Comparison of ENCODE assay signal across 8 cellular contexts in the genomic region with DNA sequence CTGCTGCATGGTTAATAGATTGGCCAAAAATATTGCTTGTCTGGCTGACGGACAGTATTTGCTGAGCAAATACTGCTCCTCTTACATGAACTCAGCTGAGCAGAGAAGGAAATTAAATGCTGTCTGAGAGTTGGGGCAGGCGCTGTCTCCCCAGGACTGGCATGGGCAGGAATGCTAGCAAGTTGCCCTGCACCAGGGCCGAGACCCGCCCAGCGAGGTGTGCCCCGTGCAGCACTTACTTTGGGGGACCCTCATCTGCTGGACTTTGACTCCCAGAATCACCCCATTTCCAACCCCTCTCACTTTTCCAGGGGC. TPM values are rescaled to one million over a fixed set of nuclear protein-coding genes. Genes with fewer than 3 reads are reported as not detected.
DNase-seq lines count a peak whose midpoint lies in the region; ATAC-seq and TF ChIP-seq lines count a peak whose summit lies in the region.

No MANE protein-coding gene starts in this region.

- peaks cover 4% of the 10 kb centered on the region for H3K36me3 ChIP-seq in CD8-positive, alpha-beta T cell (ENCODE audit: insufficient read depth, low read length)
- H3K36me3 ChIP-seq in NT2/D1 (ENCODE audit: insufficient read depth, insufficient read length, low read length) (peaks cover 20% of the 10 kb centered on the region), endodermal cell (ENCODE audit: control insufficient read depth, insufficient read depth, low read length) (no peaks in the 10 kb centered on the region), neutrophil (no peaks in the 10 kb centered on the region)

- H3K27ac Mint-ChIP-seq in CD8-positive, alpha-beta T cell: peak overlapping the region; percentile 88
- peak overlapping the region; percentile 80 for H3K27ac Mint-ChIP-seq in endodermal cell

- H3K4me1 ChIP-seq in CD8-positive, alpha-beta T cell (ENCODE audit: insufficient read depth, low read length): peaks cover 81% of the 10 kb centered on the region
- H3K4me1 ChIP-seq in NT2/D1 (ENCODE audit: insufficient read depth, insufficient read length) (peaks cover 37% of the 10 kb centered on the region), endodermal cell (ENCODE audit: control insufficient read depth, insufficient read depth, low read length) (peaks cover 6% of the 10 kb centered on the region), neutrophil (ENCODE audit: control insufficient read depth in 1 of 2, insufficient read depth in 1 of 2, low read depth in 1 of 2, low read length in 1 of 2) (peaks cover 56 to 61% of the 10 kb centered on the region in 2 experiments)

- no peaks in the 10 kb centered on the region for H3K9me3 Mint-ChIP-seq in CD8-positive, alpha-beta T cell
- H3K9me3 Mint-ChIP-seq in endodermal cell: no peaks in the 10 kb centered on the region

- H3K9me3 ChIP-seq in CD8-positive, alpha-beta T cell (ENCODE audit: low read length): no peaks in the 10 kb centered on the region
- no peaks in the 10 kb centered on the region for H3K9me3 ChIP-seq in NT2/D1 (ENCODE audit: insufficient read depth, low read length)
- no peaks in the 10 kb centered on the region for H3K9me3 ChIP-seq in endodermal cell (ENCODE audit: control insufficient read depth, low read length)
- no peaks in the 10 kb centered on the region for H3K9me3 ChIP-seq in neutrophil

- H3K4me3 Mint-ChIP-seq in CD8-positive, alpha-beta T cell: peak overlapping the region; percentile 85
- peak overlapping the region; percentile 72 for H3K4me3 Mint-ChIP-seq in endodermal cell

- DNase-seq in CD8-positive, alpha-beta T cell: peak in 1 of 7 experiments; percentile 16
- DNase-seq in NT2/D1 (ENCODE audit: low read depth, low spot score): no peak
- DNase-seq in endodermal cell: no peak
- no peak for DNase-seq in stimulated activated CD8-positive, alpha-beta memory T cell treated with anti-CD3 and anti-CD28 coated beads, Interleukin-4, amount 100 ng/mL, for 48 hours
- no peak for DNase-seq in NCI-H1930 (lab: John Stamatoyannopoulos, UW)
- no peak for DNase-seq in stimulated activated CD4-positive, alpha-beta T cell treated with anti-CD3 and anti-CD28 coated beads, Interleukin-4, amount 100 ng/mL, for 24 hours

- peak overlapping the region; percentile 92 for H3K9ac ChIP-seq in NT2/D1 (ENCODE audit: insufficient read length, low read depth)
- H3K9ac ChIP-seq in endodermal cell (ENCODE audit: extremely low read depth, low read length, poor library complexity, severe bottlenecking): peak overlapping the region; percentile 53

- CTCF ChIA-PET in CD8-positive, alpha-beta T cell (lab: Charles Lee): no interaction called here

- H3K27ac ChIP-seq in CD8-positive, alpha-beta T cell (ENCODE audit: low read depth, low read length): peak overlapping the region; percentile 51
- H3K27ac ChIP-seq in endodermal cell (ENCODE audit: low read depth, low read length) (no peak overlapping the region), neutrophil (no peak overlapping the region)

- H3K36me3 Mint-ChIP-seq in CD8-positive, alpha-beta T cell: peaks cover 13% of the 10 kb centered on the region
- H3K36me3 Mint-ChIP-seq in endodermal cell (ENCODE audit: low read depth): peaks cover 3% of the 10 kb centered on the region

- no peaks in the 10 kb centered on the region for H3K27me3 ChIP-seq in CD8-positive, alpha-beta T cell (ENCODE audit: insufficient read depth, low read length)
- H3K27me3 ChIP-seq in NT2/D1 (ENCODE audit: insufficient read depth, insufficient read length) (peaks cover 53% of the 10 kb centered on the region), endodermal cell (ENCODE audit: control insufficient read depth, insufficient read depth, low read length, poor library complexity, severe bottlenecking) (peaks cover 33% of the 10 kb centered on the region), neutrophil (peaks cover 11% of the 10 kb centered on the region)

- WGBS in endodermal cell (ENCODE audit: insufficient coverage in 1 of 2, insufficient read length in 1 of 2), 2 experiments: 88 to 95% methylated on average over 5 to 6 of the region's 6 CpGs

- H3K4me1 Mint-ChIP-seq in CD8-positive, alpha-beta T cell (ENCODE audit: low read depth): peaks cover 72% of the 10 kb centered on the region
- peaks cover 15% of the 10 kb centered on the region for H3K4me1 Mint-ChIP-seq in endodermal cell

- no peak for ATAC-seq in CD8-positive, alpha-beta T cell
- ATAC-seq in GM21528 (IDR thresholded peaks at IDR 0.05; ENCODE audit: low FRiP score, unreplicated experiment): no peak

- H3K27me3 Mint-ChIP-seq in CD8-positive, alpha-beta T cell (ENCODE audit: low read depth): no peaks in the 10 kb centered on the region
- peaks cover 28% of the 10 kb centered on the region for H3K27me3 Mint-ChIP-seq in endodermal cell (ENCODE audit: insufficient read depth)

- H3K4me3 ChIP-seq in CD8-positive, alpha-beta T cell (ENCODE audit: low read depth, low read length): peak overlapping the region; percentile 72
- H3K4me3 ChIP-seq in NT2/D1 (ENCODE audit: insufficient read length, low read depth) (peak overlapping the region; percentile 79), endodermal cell (ENCODE audit: low read length) (peak overlapping the region; percentile 82), neutrophil (ENCODE audit: low read depth in 1 of 2, low read length in 1 of 2) (peak overlapping the region; percentile 69 to 71)

- intact Hi-C loops in CD8-positive, alpha-beta T cell (cut with DNase I, micrococcal nuclease): loop anchor here in 1 of 2 experiments (2.0 to 5.0 kb wide), 4 partner anchors 15 to 543 kb away; a partner anchor contains a TSS

- POLR2A ChIA-PET in CD8-positive, alpha-beta T cell (lab: Charles Lee): interaction anchor here (0.7 to 1.2 kb wide), 2 partner anchors 20 to 302 kb away, joined by 3 to 5 read pairs; no protein-coding TSS in a partner anchor

- TF ChIP-seq CTCF in CD8-positive, alpha-beta T cell (IDR thresholded peaks at IDR 0.05): no peak
- no peak for TF ChIP-seq CTCF in endodermal cell (conservative IDR thresholded peaks at IDR 0.05)
- no peak for TF ChIP-seq CTCF in neutrophil (IDR thresholded peaks at IDR 0.05)

RNA-seq across cellular contexts. Expression of a gene that starts 1.4 kb away (rescaled TPM):
- 10 to 100 TPM; 78.5 to 82.0 TPM for total RNA-seq in CD8-positive, alpha-beta T cell
- total RNA-seq in endodermal cell: 10 to 100 TPM; 74.9 to 92.3 TPM
- 72.6 TPM for polyA plus RNA-seq in endodermal cell (2013, experiment 1 of 2)
- polyA plus RNA-seq in endodermal cell (2013, experiment 2 of 2): 64.1 TPM
